8 cellular contexts compared by ENCODE assay signal in the genomic region with DNA sequence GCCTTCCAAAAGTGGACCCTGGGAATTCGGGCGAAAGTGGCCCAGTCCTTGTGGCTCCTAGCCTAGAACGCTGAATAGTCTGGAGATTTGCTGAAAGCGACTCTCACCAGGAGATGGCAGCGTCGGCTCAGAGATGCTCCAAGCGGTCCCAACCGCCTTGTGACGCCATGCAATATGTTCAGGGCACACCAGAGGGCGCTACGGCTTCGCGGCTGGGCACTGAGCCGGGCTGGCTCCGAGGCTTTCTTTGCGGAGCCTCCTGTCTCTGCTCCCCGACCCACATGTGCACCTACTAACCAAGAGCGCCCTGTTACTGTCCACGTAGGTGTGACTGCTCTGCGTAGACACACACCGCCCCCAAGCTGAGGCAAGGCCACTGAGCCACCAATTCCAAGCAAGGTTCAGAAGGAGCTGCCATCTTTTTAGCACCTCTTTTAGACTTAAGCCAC. TPM values are rescaled to one million over a fixed set of nuclear protein-coding genes. Genes with fewer than 3 reads are reported as not detected.
DNase-seq lines count a peak whose midpoint lies in the region; ATAC-seq and TF ChIP-seq lines count a peak whose summit lies in the region.

No MANE protein-coding gene starts in this region.

- peaks cover 6 to 7% of the 10 kb centered on the region in 2 donors for H3K4me1 Mint-ChIP-seq in natural killer cell
- peaks cover 7% of the 10 kb centered on the region for H3K4me1 Mint-ChIP-seq in stimulated activated memory B cell treated with anti-CD40 and anti-IgM and Interleukin-4, amounts not matched to agents 10 μg/mL and 1 μg/mL and 100 μg/mL, for 72 hours

- intact Hi-C loops in natural killer cell (cut with micrococcal nuclease): loop anchor here (1.0 kb wide), 3 partner anchors 140 to 735 kb away; no protein-coding TSS in a partner anchor

- H3K27ac ChIP-seq in OCI-LY3 (ENCODE audit: low read length): no peak overlapping the region

- 0 out of 2 replicates have a peak overlapping the region, but pooled peaks have one; percentile 55 for H2AFZ ChIP-seq in OCI-LY3 (ENCODE audit: low read depth, low read length)

- DNase-seq in DMS153 (lab: John Stamatoyannopoulos, UW): peak; percentile 53
- peak; percentile 68 for DNase-seq in HuH-7.5 (ENCODE audit: low spot score)
- peak; percentile 83 for DNase-seq in activated T-cell treated with anti-CD3 and anti-CD28 coated beads for 24 hours (ENCODE audit: low read depth)
- DNase-seq in natural killer cell: peak; percentile 86

- no peaks in the 10 kb centered on the region for H4K20me1 ChIP-seq in OCI-LY3 (ENCODE audit: insufficient read depth, low read length)

- H3K27me3 ChIP-seq in OCI-LY3 (ENCODE audit: low read depth, low read length): peaks cover 17% of the 10 kb centered on the region

- no peaks in the 10 kb centered on the region for H3K9me3 Mint-ChIP-seq in natural killer cell
- no peaks in the 10 kb centered on the region for H3K9me3 Mint-ChIP-seq in stimulated activated memory B cell treated with anti-CD40 and anti-IgM and Interleukin-4, amounts not matched to agents 10 μg/mL and 1 μg/mL and 100 μg/mL, for 72 hours

- no peaks in the 10 kb centered on the region for H3K36me3 Mint-ChIP-seq in natural killer cell
- no peaks in the 10 kb centered on the region for H3K36me3 Mint-ChIP-seq in stimulated activated memory B cell treated with anti-CD40 and anti-IgM and Interleukin-4, amounts not matched to agents 10 μg/mL and 1 μg/mL and 100 μg/mL, for 72 hours

- ATAC-seq in GM21529 (IDR thresholded peaks at IDR 0.05; ENCODE audit: unreplicated experiment): peak; percentile 100
- ATAC-seq in esophagus mucosa: peak; percentile 100
- peak; percentile 99 for ATAC-seq in natural killer cell
- ATAC-seq in stimulated activated memory B cell treated with anti-CD40 and anti-IgM and Interleukin-4, amounts not matched to agents 10 μg/mL and 1 μg/mL and 100 μg/mL, for 72 hours: peak; percentile 91

- H3K4me1 ChIP-seq in OCI-LY3 (ENCODE audit: low read length): peaks cover 5% of the 10 kb centered on the region; the same call in 1 of the 2 replicates

- peak overlapping the region; percentile 60 for H3K4me3 ChIP-seq in OCI-LY3 (ENCODE audit: low read length)

- no peaks in the 10 kb centered on the region for H3K36me3 ChIP-seq in OCI-LY3 (replicated peaks; ENCODE audit: low read depth, low read length)

- no peak overlapping the region for H3K9ac ChIP-seq in OCI-LY3 (ENCODE audit: low read length)

- H3K4me3 Mint-ChIP-seq in natural killer cell: no peak overlapping the region
- H3K4me3 Mint-ChIP-seq in stimulated activated memory B cell treated with anti-CD40 and anti-IgM and Interleukin-4, amounts not matched to agents 10 μg/mL and 1 μg/mL and 100 μg/mL, for 72 hours: no peak overlapping the region

- H3K27ac Mint-ChIP-seq in natural killer cell: peak overlapping the region in 1 of 2 donors; percentile 20
- H3K27ac Mint-ChIP-seq in stimulated activated memory B cell treated with anti-CD40 and anti-IgM and Interleukin-4, amounts not matched to agents 10 μg/mL and 1 μg/mL and 100 μg/mL, for 72 hours: no peak overlapping the region

- H3K9me3 ChIP-seq in OCI-LY3 (ENCODE audit: insufficient read depth, low read length): no peaks in the 10 kb centered on the region

- peak overlapping the region; percentile 88 for H3K4me2 ChIP-seq in OCI-LY3 (ENCODE audit: low read length)

- peaks cover 8% of the 10 kb centered on the region in 2 donors for H3K27me3 Mint-ChIP-seq in natural killer cell (ENCODE audit: low read depth in 2 of 2)
- H3K27me3 Mint-ChIP-seq in stimulated activated memory B cell treated with anti-CD40 and anti-IgM and Interleukin-4, amounts not matched to agents 10 μg/mL and 1 μg/mL and 100 μg/mL, for 72 hours: peaks cover 8% of the 10 kb centered on the region

- no peaks in the 10 kb centered on the region for H3K79me2 ChIP-seq in OCI-LY3 (ENCODE audit: low read length)

- TF ChIP-seq CTCF in OCI-LY3 (IDR thresholded peaks at IDR 0.05; ENCODE audit: low read depth, low read length): peak; percentile 98
- TF ChIP-seq CTCF in natural killer cell (IDR thresholded peaks at IDR 0.05): peak; percentile 99

RNA-seq across cellular contexts. Expression of a gene that starts 36.9 kb away (rescaled TPM):
- total RNA-seq in esophagus mucosa (6.0 TPM), natural killer cell (10 to 100 TPM; 12.7 to 15.7 (median 14.4) TPM)

RNA-seq across cellular contexts. Expression of a gene that starts 45.1 kb away (rescaled TPM):
- total RNA-seq in esophagus mucosa: 29.0 TPM
- 10 to 100 TPM; 88.6 to 97.8 (median 91.1) TPM for total RNA-seq in natural killer cell
